Comparison of ENCODE assay signal across 8 cellular contexts in genomic region chr7:6271091-6271658, GRCh38. TPM values are rescaled to one million over a fixed set of nuclear protein-coding genes. Genes with fewer than 3 reads are reported as not detected.
DNase-seq lines count a peak whose midpoint lies in the region; ATAC-seq and TF ChIP-seq lines count a peak whose summit lies in the region.

No MANE protein-coding gene starts in this region.

- H3K36me3 Mint-ChIP-seq in natural killer cell treated with Interleukin-12 subunit alpha and Interleukin-12 subunit beta and Interleukin-15 and Interleukin-18, amount 100 ng/mL, for 72 hours, result no peaks in the 10 kb centered on the region

- BruUV-seq in A673 (replicated peaks; lab: Mats Ljungman, UMichigan), result TSS peak; percentile 26

- H3K9me3 ChIP-seq in A673 (ENCODE audit: low read depth, low read length, poor library complexity, severe bottlenecking), result no peaks in the 10 kb centered on the region
- no peaks in the 10 kb centered on the region for H3K9me3 ChIP-seq in tibial artery

- H3K4me3 ChIP-seq in A673 (ENCODE audit: low read depth, low read length, poor library complexity, severe bottlenecking), result peak overlapping the region; percentile 65
- peak overlapping the region; percentile 97 to 99 for H3K4me3 ChIP-seq in foreskin fibroblast (ENCODE audit: low read depth in 1 of 2, low read length in 2 of 2)
- peak overlapping the region; percentile 99 for H3K4me3 ChIP-seq in tibial artery

- H3K27ac Mint-ChIP-seq in natural killer cell treated with Interleukin-12 subunit alpha and Interleukin-12 subunit beta and Interleukin-15 and Interleukin-18, amount 100 ng/mL, for 72 hours, result peak overlapping the region in 1 of 2 donors; percentile 80

- TF ChIP-seq CTCF in A673 (conservative IDR thresholded peaks at IDR 0.05; ENCODE audit: low read depth, low read length) (peak; percentile 50), GM12873 (IDR thresholded peaks at IDR 0.05; ENCODE audit: insufficient read depth, low read depth, low read length, missing control alignments) (peak; percentile 29), foreskin fibroblast (IDR thresholded peaks at IDR 0.05; ENCODE audit: low read depth, low read length) (peak; percentile 34), tibial artery (IDR thresholded peaks at IDR 0.05) (peak; percentile 47 to 55)

- H3K36me3 ChIP-seq in A673 (ENCODE audit: insufficient read depth, low read length, poor library complexity, severe bottlenecking) (no peaks in the 10 kb centered on the region), tibial artery (no peaks in the 10 kb centered on the region)

- CTCF ChIA-PET in A673 (lab: Charles Lee), result interaction anchor here (0.6 kb wide), 1 partner anchor 111 kb away, joined by 3 read pairs; no protein-coding TSS in a partner anchor

- no peak for ATAC-seq in natural killer cell treated with Interleukin-12 subunit alpha and Interleukin-12 subunit beta and Interleukin-15 and Interleukin-18, amount 100 ng/mL, for 72 hours
- no peak for ATAC-seq in HG03521 (IDR thresholded peaks at IDR 0.05; ENCODE audit: unreplicated experiment)

- peaks cover 6% of the 10 kb centered on the region for H3K4me1 ChIP-seq in A673 (ENCODE audit: insufficient read depth, low read length, poor library complexity, severe bottlenecking)
- peaks cover 0 to 32% (median 23%) of the 10 kb centered on the region in 4 donors for H3K4me1 ChIP-seq in tibial artery

- peak; percentile 76 for DNase-seq in A673 (ENCODE audit: low spot score)
- peak; percentile 80 for DNase-seq in NCI-H69 (lab: John Stamatoyannopoulos, UW)
- DNase-seq in activated effector memory CD4-positive, alpha-beta T cell treated with Interleukin-2 at 50 U/mL for 16 hours, result peak; percentile 16
- DNase-seq in foreskin fibroblast, result peak; percentile 57 to 83
- no peak for DNase-seq in natural killer cell treated with Interleukin-12 subunit alpha and Interleukin-12 subunit beta and Interleukin-15 and Interleukin-18, amount 100 ng/mL, for 72 hours (ENCODE audit: low spot score)
- DNase-seq in tibial artery, result peak; percentile 76 to 82

- no peak overlapping the region for H3K27ac ChIP-seq in A673 (ENCODE audit: low read depth, low read length, poor library complexity, severe bottlenecking)
- H3K27ac ChIP-seq in tibial artery, result peak overlapping the region; percentile 87 to 93

- no peaks in the 10 kb centered on the region for H3K27me3 ChIP-seq in A673 (replicated peaks; ENCODE audit: insufficient read depth, low read depth, low read length, poor library complexity)
- H3K27me3 ChIP-seq in tibial artery, result no peaks in the 10 kb centered on the region

- POLR2A ChIA-PET in A673 (lab: Charles Lee; ENCODE audit: low non-redundant PET), result no interaction called here

- peak overlapping the region; percentile 83 for H3K4me3 Mint-ChIP-seq in natural killer cell treated with Interleukin-12 subunit alpha and Interleukin-12 subunit beta and Interleukin-15 and Interleukin-18, amount 100 ng/mL, for 72 hours

- intact Hi-C loops in A673 (cut with micrococcal nuclease; ENCODE audit: unreplicated experiment) (loop anchor here (5.0 kb wide), 1 partner anchor 109 kb away; no protein-coding TSS in a partner anchor), tibial artery (cut with DNase I; ENCODE audit: low total_unique reads) (loop anchor here (5.0 kb wide), 1 partner anchor 109 kb away; no protein-coding TSS in a partner anchor)

- peaks cover 19 to 22% of the 10 kb centered on the region in 2 donors for H3K4me1 Mint-ChIP-seq in natural killer cell treated with Interleukin-12 subunit alpha and Interleukin-12 subunit beta and Interleukin-15 and Interleukin-18, amount 100 ng/mL, for 72 hours (ENCODE audit: low read depth in 2 of 2)

- peaks cover 8 to 26% of the 10 kb centered on the region in 2 donors for H3K27me3 Mint-ChIP-seq in natural killer cell treated with Interleukin-12 subunit alpha and Interleukin-12 subunit beta and Interleukin-15 and Interleukin-18, amount 100 ng/mL, for 72 hours

- no peaks in the 10 kb centered on the region for H3K9me3 Mint-ChIP-seq in natural killer cell treated with Interleukin-12 subunit alpha and Interleukin-12 subunit beta and Interleukin-15 and Interleukin-18, amount 100 ng/mL, for 72 hours

RNA-seq across cellular contexts. Expression of gene CYTH3, which starts 1.2 kb away (rescaled TPM):
- total RNA-seq in A673 (2021), result 20.2 and 20.5 TPM in 2 replicates
- 1 to 10 TPM in 1 of 2 donors, under 1 TPM in 1; 0.64 to 5.4 TPM for total RNA-seq in natural killer cell treated with Interleukin-12 subunit alpha and Interleukin-12 subunit beta and Interleukin-15 and Interleukin-18, amount 100 ng/mL, for 72 hours
